ENCODE assay signal across 14 cellular contexts in genomic region chr12:50083301-50083700, GRCh38. TPM values are rescaled to one million over a fixed set of nuclear protein-coding genes. Genes with fewer than 3 reads are reported as not detected.
DNase-seq lines count a peak whose midpoint lies in the region; ATAC-seq, FAIRE-seq and TF ChIP-seq lines count a peak whose summit lies in the region.
"Had no signal": no experiment of that assay in that cellular context is flagged by ENCODE, and none has a peak within 500 bp of the region (broad histone marks: within the 10 kb centered on the region; RNA-seq: fewer than 3 reads in every experiment).

No MANE protein-coding gene starts in this region.

- ATAC-seq in A549 (no peak), GM21825 (IDR thresholded peaks at IDR 0.05; ENCODE audit: unreplicated experiment) (no peak)
- no peak for ATAC-seq in naive thymus-derived CD4-positive, alpha-beta T cell
- ATAC-seq: K562 had no signal

- DNase-seq in A549 (ENCODE audit: low read depth in 1 of 2, low spot score in 1 of 2): no peak
- DNase-seq in EH (ENCODE audit: low read depth): peak; percentile 38
- no peak for DNase-seq in activated T-helper 2 cell treated with anti-CD3 and anti-CD28 coated beads, Interferon-gamma antibody, Interleukin-2, Interleukin-4, amounts not matched to agents 10 μg/mL and 5 μg/mL and 100 μg/mL, durations not matched to agents 14 hours and 24 hours and 36 hours (ENCODE audit: low spot score)
- DNase-seq in naive thymus-derived CD4-positive, alpha-beta T cell: no peak
- DNase-seq in globus pallidus (ENCODE audit: low spot score): no peak
- no peak for DNase-seq in hippocampal formation (lab: John Stamatoyannopoulos, UW)
- DNase-seq in NOMO-1 (lab: John Stamatoyannopoulos, UW; ENCODE audit: unreplicated experiment in 2 of 2): no peak
- DNase-seq: mesendoderm; stimulated activated CD4-positive, alpha-beta T cell treated with anti-CD3 and anti-CD28 coated beads, Interleukin-2, amount 100 ng/mL, for 48 hours; stimulated activated naive CD4-positive, alpha-beta T cell treated with Interleukin-2 at 50 U/mL for 16 hours; WERI-Rb-1 had no signal

- intact Hi-C loops in activated T-helper 2 cell treated with anti-CD3 and anti-CD28 coated beads, Interferon-gamma antibody, Interleukin-2, Interleukin-4, amounts not matched to agents 10 μg/mL and 5 μg/mL and 100 μg/mL, durations not matched to agents 14 hours and 24 hours and 36 hours (cut with micrococcal nuclease): no loop called here
- intact Hi-C loops in naive thymus-derived CD4-positive, alpha-beta T cell (cut with micrococcal nuclease): loop anchor here in 1 of 2 donors (10.0 kb wide), 2 partner anchors 458 to 1972 kb away; partner anchors contain the start of genes NR4A1 and PRPF40B

- H3K4me1 Mint-ChIP-seq in activated T-helper 2 cell treated with anti-CD3 and anti-CD28 coated beads, Interferon-gamma antibody, Interleukin-2, Interleukin-4, amounts not matched to agents 10 μg/mL and 5 μg/mL and 100 μg/mL, durations not matched to agents 14 hours and 24 hours and 36 hours (ENCODE audit: low read depth): peaks cover 22% of the 10 kb centered on the region
- H3K4me1 Mint-ChIP-seq in naive thymus-derived CD4-positive, alpha-beta T cell: peaks cover 6 to 39% (median 33%) of the 10 kb centered on the region in 7 donors

- FAIRE-seq in A549 (lab: Jason Lieb, UNC): no peak
- FAIRE-seq: K562 had no signal

- peak overlapping the region; percentile 84 for H3K4me3 Mint-ChIP-seq in activated T-helper 2 cell treated with anti-CD3 and anti-CD28 coated beads, Interferon-gamma antibody, Interleukin-2, Interleukin-4, amounts not matched to agents 10 μg/mL and 5 μg/mL and 100 μg/mL, durations not matched to agents 14 hours and 24 hours and 36 hours (ENCODE audit: low read depth)
- H3K4me3 Mint-ChIP-seq in naive thymus-derived CD4-positive, alpha-beta T cell: peak overlapping the region; percentile 57 to 87 (median 82)
- H3K4me3 Mint-ChIP-seq: CD14-positive monocyte had no signal

- TF ChIP-seq POLR2A in A549 (IDR thresholded peaks at IDR 0.05; ENCODE audit: low read length): no peak

- H3K27me3 Mint-ChIP-seq in activated T-helper 2 cell treated with anti-CD3 and anti-CD28 coated beads, Interferon-gamma antibody, Interleukin-2, Interleukin-4, amounts not matched to agents 10 μg/mL and 5 μg/mL and 100 μg/mL, durations not matched to agents 14 hours and 24 hours and 36 hours (ENCODE audit: low read depth): no peaks in the 10 kb centered on the region
- no peaks in the 10 kb centered on the region for H3K27me3 Mint-ChIP-seq in naive thymus-derived CD4-positive, alpha-beta T cell

- H3K4me3 ChIP-seq in A549: no peak overlapping the region
- no peak overlapping the region for H3K4me3 ChIP-seq in naive thymus-derived CD4-positive, alpha-beta T cell (ENCODE audit: low read length)
- H3K4me3 ChIP-seq: K562 had no signal

- H3K4me1 ChIP-seq in A549: peaks cover 36% of the 10 kb centered on the region
- peaks cover 0 to 5% of the 10 kb centered on the region in 2 donors for H3K4me1 ChIP-seq in naive thymus-derived CD4-positive, alpha-beta T cell (ENCODE audit: control insufficient read depth in 2 of 2, insufficient read depth in 2 of 2, low read length in 2 of 2)

- peak overlapping the region; percentile 95 for H3K4me2 ChIP-seq in A549

- WGBS in A549 (ENCODE audit: missing lambda C conversion rate): 96% methylated on average over 1 of the region's 1 CpG

- no peak for TF ChIP-seq RAD21 in A549 (conservative IDR thresholded peaks at IDR 0.05 in 1 of 2, IDR thresholded peaks at IDR 0.05 in 1 of 2)

- POLR2A ChIA-PET in A549 (lab: Yijun Ruan, JAX): interaction anchor here (1.4 to 1.5 kb wide), 2 partner anchors 18 to 84 kb away, joined by 4 to 5 read pairs; partner anchors contain the start of gene CERS5
- POLR2A ChIA-PET in naive thymus-derived CD4-positive, alpha-beta T cell (lab: Charles Lee): interaction anchor here (0.6 to 5.2 kb wide), 2 partner anchors 29 to 87 kb away, joined by 3 to 53 read pairs; partner anchors contain the start of gene COX14

- H3K9me3 ChIP-seq in A549: no peaks in the 10 kb centered on the region
- H3K9me3 ChIP-seq in naive thymus-derived CD4-positive, alpha-beta T cell (ENCODE audit: control insufficient read depth in 2 of 3, low read length in 3 of 3): no peaks in the 10 kb centered on the region

- no peaks in the 10 kb centered on the region for H3K27me3 ChIP-seq in naive thymus-derived CD4-positive, alpha-beta T cell (ENCODE audit: control insufficient read depth in 2 of 2, insufficient read depth in 2 of 2, low read length in 2 of 2)

- peaks cover 19% of the 10 kb centered on the region for H3K36me3 Mint-ChIP-seq in activated T-helper 2 cell treated with anti-CD3 and anti-CD28 coated beads, Interferon-gamma antibody, Interleukin-2, Interleukin-4, amounts not matched to agents 10 μg/mL and 5 μg/mL and 100 μg/mL, durations not matched to agents 14 hours and 24 hours and 36 hours (ENCODE audit: low read depth)
- H3K36me3 Mint-ChIP-seq in naive thymus-derived CD4-positive, alpha-beta T cell: peaks cover 0 to 5% (median under 1%) of the 10 kb centered on the region in 5 donors

- no peak for TF ChIP-seq CTCF in A549 (IDR thresholded peaks at IDR 0.05)

- CTCF ChIA-PET in A549 (lab: Yijun Ruan, JAX): interaction anchor here (0.6 to 33.6 kb wide), 13 partner anchors 8 to 343 kb away, joined by 3 to 708 read pairs (median 4); partner anchors contain the start of genes AQP5, AQP6, CERS5 and COX14
- CTCF ChIA-PET in naive thymus-derived CD4-positive, alpha-beta T cell (lab: Charles Lee): interaction anchor here (0.9 to 1.5 kb wide), 4 partner anchors 8 to 138 kb away, joined by 3 to 5 read pairs (median 4); partner anchors contain the start of gene COX14

- H3K36me3 ChIP-seq in naive thymus-derived CD4-positive, alpha-beta T cell (ENCODE audit: control insufficient read depth in 2 of 3, insufficient read depth in 3 of 3, low read length in 3 of 3): peaks cover 0 to 23% (median 0%) of the 10 kb centered on the region in 3 experiments

- peak overlapping the region; percentile 77 to 99 for H3K27ac ChIP-seq in A549
- peak overlapping the region; percentile 27 for H3K27ac ChIP-seq in naive thymus-derived CD4-positive, alpha-beta T cell (ENCODE audit: low read depth, low read length)
- H3K27ac ChIP-seq: WERI-Rb-1 had no signal

- TF ChIP-seq EP300 in A549 (IDR thresholded peaks at IDR 0.05): no peak

- H3K9me3 Mint-ChIP-seq in activated T-helper 2 cell treated with anti-CD3 and anti-CD28 coated beads, Interferon-gamma antibody, Interleukin-2, Interleukin-4, amounts not matched to agents 10 μg/mL and 5 μg/mL and 100 μg/mL, durations not matched to agents 14 hours and 24 hours and 36 hours: no peaks in the 10 kb centered on the region
- peaks cover 0 to 1% (median 0%) of the 10 kb centered on the region in 11 donors for H3K9me3 Mint-ChIP-seq in naive thymus-derived CD4-positive, alpha-beta T cell

- peak overlapping the region; percentile 80 for H3K27ac Mint-ChIP-seq in activated T-helper 2 cell treated with anti-CD3 and anti-CD28 coated beads, Interferon-gamma antibody, Interleukin-2, Interleukin-4, amounts not matched to agents 10 μg/mL and 5 μg/mL and 100 μg/mL, durations not matched to agents 14 hours and 24 hours and 36 hours
- H3K27ac Mint-ChIP-seq in naive thymus-derived CD4-positive, alpha-beta T cell: peak overlapping the region; percentile 32 to 96 (median 89)

RNA-seq across cellular contexts. Expression of gene SMARCD1, which starts 1.8 kb away (rescaled TPM):
- polyA plus RNA-seq in A549 (2011; rRNA removed) (80.7 and 113 TPM in 2 replicates), A549 (2017; fragmentation: RNase III; extraction: RNeasy Plus Mini Kit Qiagen cat#74134 plus additional on column Dnase treatment) (56.1 to 62.5 TPM (median 62.1 TPM) in 3 replicates)
- 51.0 and 73.8 TPM in 2 replicates for polyA plus RNA-seq in A549 (2012; cell fraction: cytosol; rRNA removed)
- polyA plus RNA-seq in A549 (2012; cell fraction: nucleus; rRNA removed): 74.5 and 105 TPM in 2 replicates
- 114 and 136 TPM in 2 replicates for polyA minus RNA-seq in A549 (2011; rRNA and poly(A)+ RNA removed)
- 71.5 and 76.8 TPM in 2 replicates for total RNA-seq in activated T-helper 2 cell treated with anti-CD3 and anti-CD28 coated beads, Interferon-gamma antibody, Interleukin-2, Interleukin-4, amounts not matched to agents 10 μg/mL and 5 μg/mL and 100 μg/mL, durations not matched to agents 14 hours and 24 hours and 36 hours
- 10 to 100 TPM; 65.1 to 88.5 (median 67.5) TPM for total RNA-seq in naive thymus-derived CD4-positive, alpha-beta T cell
- 10 to 100 TPM in 1 of 2 donors, 1 to 10 TPM in 1; 9.5 to 16.6 TPM for polyA plus RNA-seq in naive thymus-derived CD4-positive, alpha-beta T cell

RNA-seq across cellular contexts. Expression of gene GPD1, which starts 20.5 kb away (rescaled TPM):
- polyA plus RNA-seq in A549 (2011; rRNA removed): 0.44 and 0.52 TPM in 2 replicates
- polyA plus RNA-seq in A549 (2012; cell fraction: cytosol; rRNA removed): 0.08 and 0.09 TPM in 2 replicates
- polyA plus RNA-seq in A549 (2012; cell fraction: nucleus; rRNA removed): 0.64 and 1.9 TPM in 2 replicates
- 0.07 to 0.13 TPM (median 0.10 TPM) in 3 replicates for polyA plus RNA-seq in A549 (2017; fragmentation: RNase III; extraction: RNeasy Plus Mini Kit Qiagen cat#74134 plus additional on column Dnase treatment)
- polyA minus RNA-seq in A549 (2011; rRNA and poly(A)+ RNA removed): 0.29 TPM in 1 of 2 replicates, not detected in the other
- 0.76 and 0.87 TPM in 2 replicates for total RNA-seq in activated T-helper 2 cell treated with anti-CD3 and anti-CD28 coated beads, Interferon-gamma antibody, Interleukin-2, Interleukin-4, amounts not matched to agents 10 μg/mL and 5 μg/mL and 100 μg/mL, durations not matched to agents 14 hours and 24 hours and 36 hours
- 1 to 10 TPM in 2 of 5 experiments, under 1 TPM in 3; 0.50 to 1.5 (median 0.60) TPM for total RNA-seq in naive thymus-derived CD4-positive, alpha-beta T cell
- not detected for polyA plus RNA-seq in naive thymus-derived CD4-positive, alpha-beta T cell
- polyA plus RNA-seq: CD14-positive monocyte had no signal

RNA-seq across cellular contexts. Expression of gene ASIC1, which starts 25.9 kb away (rescaled TPM):
- 6.0 and 7.8 TPM in 2 replicates for polyA plus RNA-seq in A549 (2011; rRNA removed)
- polyA plus RNA-seq in A549 (2012; cell fraction: cytosol; rRNA removed): 8.5 and 10.4 TPM in 2 replicates
- 24.1 and 26.2 TPM in 2 replicates for polyA plus RNA-seq in A549 (2012; cell fraction: nucleus; rRNA removed)
- 6.2 to 8.5 TPM (median 6.7 TPM) in 3 replicates for polyA plus RNA-seq in A549 (2017; fragmentation: RNase III; extraction: RNeasy Plus Mini Kit Qiagen cat#74134 plus additional on column Dnase treatment)
- 7.9 and 8.7 TPM in 2 replicates for polyA minus RNA-seq in A549 (2011; rRNA and poly(A)+ RNA removed)
- 20.4 and 20.7 TPM in 2 replicates for total RNA-seq in activated T-helper 2 cell treated with anti-CD3 and anti-CD28 coated beads, Interferon-gamma antibody, Interleukin-2, Interleukin-4, amounts not matched to agents 10 μg/mL and 5 μg/mL and 100 μg/mL, durations not matched to agents 14 hours and 24 hours and 36 hours
- total RNA-seq in naive thymus-derived CD4-positive, alpha-beta T cell: 10 to 100 TPM in 1 of 5 experiments, 1 to 10 TPM in 3, under 1 TPM in 1; 0.34 to 10.1 (median 2.0) TPM
- polyA plus RNA-seq in naive thymus-derived CD4-positive, alpha-beta T cell: under 1 TPM; 0.14 to 0.51 TPM
- polyA plus RNA-seq: CD14-positive monocyte had no signal

RNA-seq across cellular contexts. Expression of gene COX14, which starts 28.7 kb away (rescaled TPM):
- polyA plus RNA-seq in A549 (2011; rRNA removed): 134 and 147 TPM in 2 replicates
- 204 and 239 TPM in 2 replicates for polyA plus RNA-seq in A549 (2012; cell fraction: cytosol; rRNA removed)
- polyA plus RNA-seq in A549 (2012; cell fraction: nucleus; rRNA removed): 85.7 and 86.1 TPM in 2 replicates
- 87.9 to 112 TPM (median 93.3 TPM) in 3 replicates for polyA plus RNA-seq in A549 (2017; fragmentation: RNase III; extraction: RNeasy Plus Mini Kit Qiagen cat#74134 plus additional on column Dnase treatment)
- polyA minus RNA-seq in A549 (2011; rRNA and poly(A)+ RNA removed): 59.2 and 73.2 TPM in 2 replicates
- total RNA-seq in activated T-helper 2 cell treated with anti-CD3 and anti-CD28 coated beads, Interferon-gamma antibody, Interleukin-2, Interleukin-4, amounts not matched to agents 10 μg/mL and 5 μg/mL and 100 μg/mL, durations not matched to agents 14 hours and 24 hours and 36 hours: 38.1 and 43.5 TPM in 2 replicates
- 10 to 100 TPM; 37.2 to 49.4 (median 46.9) TPM for total RNA-seq in naive thymus-derived CD4-positive, alpha-beta T cell
- 100 to 1,000 TPM; 202 to 244 TPM for polyA plus RNA-seq in naive thymus-derived CD4-positive, alpha-beta T cell

RNA-seq across cellular contexts. Expression of gene RACGAP1, which starts 58.0 kb away (rescaled TPM):
- polyA plus RNA-seq in A549 (2011; rRNA removed): 99.2 and 103 TPM in 2 replicates
- 41.0 and 49.1 TPM in 2 replicates for polyA plus RNA-seq in A549 (2012; cell fraction: cytosol; rRNA removed)
- polyA plus RNA-seq in A549 (2012; cell fraction: nucleus; rRNA removed): 33.7 and 52.9 TPM in 2 replicates
- 94.9 to 116 TPM (median 107 TPM) in 3 replicates for polyA plus RNA-seq in A549 (2017; fragmentation: RNase III; extraction: RNeasy Plus Mini Kit Qiagen cat#74134 plus additional on column Dnase treatment)
- 154 and 173 TPM in 2 replicates for polyA minus RNA-seq in A549 (2011; rRNA and poly(A)+ RNA removed)
- total RNA-seq in activated T-helper 2 cell treated with anti-CD3 and anti-CD28 coated beads, Interferon-gamma antibody, Interleukin-2, Interleukin-4, amounts not matched to agents 10 μg/mL and 5 μg/mL and 100 μg/mL, durations not matched to agents 14 hours and 24 hours and 36 hours: 77.8 and 82.8 TPM in 2 replicates
- total RNA-seq in naive thymus-derived CD4-positive, alpha-beta T cell: 100 to 1,000 TPM in 1 of 5 experiments, 10 to 100 TPM in 1, 1 to 10 TPM in 3; 4.2 to 111 (median 8.0) TPM
- 10 to 100 TPM in 1 of 2 donors, 1 to 10 TPM in 1; 8.6 to 11.1 TPM for polyA plus RNA-seq in naive thymus-derived CD4-positive, alpha-beta T cell
